16 cellular contexts compared by ENCODE assay signal in genomic region chr20:4950841-4951240, GRCh38. TPM values are rescaled to one million over a fixed set of nuclear protein-coding genes. Genes with fewer than 3 reads are reported as not detected.
A peak's percentile ranks its signal among the peaks of the same experiment; 100 is the strongest.
DNase-seq lines count a peak whose midpoint lies in the region; ATAC-seq and TF ChIP-seq lines count a peak whose summit lies in the region.
"Had no signal": no experiment of that assay in that cellular context is flagged by ENCODE, and none has a peak within 500 bp of the region (broad histone marks: within the 10 kb centered on the region; RNA-seq: fewer than 3 reads in every experiment).

No MANE protein-coding gene starts in this region.

- H3K4me3 Mint-ChIP-seq in activated T-helper 17 cell treated with anti-CD3 and anti-CD28 coated beads, Interleukin-2, amount 50 U/mL, for 72 hours: no peak overlapping the region
- no peak overlapping the region for H3K4me3 Mint-ChIP-seq in activated CD4-positive, alpha-beta memory T cell treated with anti-CD3 and anti-CD28 coated beads for 36 hours
- H3K4me3 Mint-ChIP-seq: activated naive CD4-positive, alpha-beta T cell treated with anti-CD3 and anti-CD28 coated beads for 36 hours; CD8-positive, alpha-beta memory T cell; GM23338; immature natural killer cell had no signal

- no peak for TF ChIP-seq CTCF in VCaP (conservative IDR thresholded peaks at IDR 0.05)
- no peak for TF ChIP-seq CTCF in coronary artery (IDR thresholded peaks at IDR 0.05)
- no peak for TF ChIP-seq CTCF in thoracic aorta (IDR thresholded peaks at IDR 0.05)

- H3K27me3 Mint-ChIP-seq in activated T-helper 17 cell treated with anti-CD3 and anti-CD28 coated beads, Interleukin-2, amount 50 U/mL, for 72 hours: no peaks in the 10 kb centered on the region
- no peaks in the 10 kb centered on the region for H3K27me3 Mint-ChIP-seq in activated CD4-positive, alpha-beta memory T cell treated with anti-CD3 and anti-CD28 coated beads for 36 hours
- H3K27me3 Mint-ChIP-seq: CD8-positive, alpha-beta memory T cell had no signal

- CTCF ChIA-PET in HEK293T (lab: Yijun Ruan, JAX): no interaction called here
- CTCF ChIA-PET in activated CD4-positive, alpha-beta memory T cell treated with anti-CD3 and anti-CD28 coated beads for 36 hours (lab: Charles Lee): interaction anchor here (0.8 to 2.3 kb wide), 4 partner anchors 166 to 210 kb away, joined by 3 to 7 read pairs (median 4); partner anchors contain the start of gene CDS2

- no peaks in the 10 kb centered on the region for H3K9me3 Mint-ChIP-seq in activated T-helper 17 cell treated with anti-CD3 and anti-CD28 coated beads, Interleukin-2, amount 50 U/mL, for 72 hours
- H3K9me3 Mint-ChIP-seq in activated CD4-positive, alpha-beta memory T cell treated with anti-CD3 and anti-CD28 coated beads for 36 hours: peaks cover 4% of the 10 kb centered on the region
- H3K9me3 Mint-ChIP-seq: activated naive CD4-positive, alpha-beta T cell treated with anti-CD3 and anti-CD28 coated beads for 36 hours; CD8-positive, alpha-beta memory T cell; GM23338; immature natural killer cell had no signal

- H3K9me3 ChIP-seq in muscle layer of duodenum (ENCODE audit: control insufficient read depth in 1 of 2, low read length in 2 of 2) (no peaks in the 10 kb centered on the region), thoracic aorta (no peaks in the 10 kb centered on the region)
- H3K9me3 ChIP-seq: mucosa of descending colon had no signal

- peaks cover 22% of the 10 kb centered on the region for H3K4me1 Mint-ChIP-seq in activated T-helper 17 cell treated with anti-CD3 and anti-CD28 coated beads, Interleukin-2, amount 50 U/mL, for 72 hours
- H3K4me1 Mint-ChIP-seq in activated CD4-positive, alpha-beta memory T cell treated with anti-CD3 and anti-CD28 coated beads for 36 hours (ENCODE audit: low read depth): peaks cover 40% of the 10 kb centered on the region

- H3K36me3 Mint-ChIP-seq in activated T-helper 17 cell treated with anti-CD3 and anti-CD28 coated beads, Interleukin-2, amount 50 U/mL, for 72 hours (ENCODE audit: low read depth): peaks cover 19% of the 10 kb centered on the region
- H3K36me3 Mint-ChIP-seq in activated CD4-positive, alpha-beta memory T cell treated with anti-CD3 and anti-CD28 coated beads for 36 hours: peaks cover 11% of the 10 kb centered on the region

- H3K36me3 ChIP-seq in muscle layer of duodenum (ENCODE audit: control insufficient read depth in 1 of 2, insufficient read depth in 2 of 2, low read length in 2 of 2) (no peaks in the 10 kb centered on the region), thoracic aorta (no peaks in the 10 kb centered on the region)

- DNase-seq in coronary artery (ENCODE audit: low spot score): no peak
- DNase-seq in thoracic aorta (ENCODE audit: low spot score): no peak
- no peak for DNase-seq in HEK293T (ENCODE audit: extremely low spot score)
- no peak for DNase-seq in superior temporal gyrus (ENCODE audit: extremely low spot score)
- DNase-seq in activated CD4-positive, alpha-beta memory T cell treated with anti-CD3 and anti-CD28 coated beads for 36 hours: no peak
- DNase-seq: activated naive CD4-positive, alpha-beta T cell treated with anti-CD3 and anti-CD28 coated beads for 36 hours; CD8-positive, alpha-beta memory T cell; cortex of kidney; immature natural killer cell; mucosa of descending colon; stimulated activated CD4-positive, alpha-beta T cell treated with anti-CD3 and anti-CD28 coated beads, Interleukin-2, amount 100 ng/mL, for 48 hours had no signal

- intact Hi-C loops in activated CD4-positive, alpha-beta memory T cell treated with anti-CD3 and anti-CD28 coated beads for 36 hours (cut with micrococcal nuclease): loop anchor here (2.0 kb wide), 1 partner anchor 136 kb away; no protein-coding TSS in a partner anchor

- H3K27me3 ChIP-seq in muscle layer of duodenum (ENCODE audit: low read depth, low read length) (no peaks in the 10 kb centered on the region), thoracic aorta (replicated peaks; ENCODE audit: insufficient read depth) (no peaks in the 10 kb centered on the region)
- H3K27me3 ChIP-seq: SJSA1 had no signal

- H3K4me3 ChIP-seq in coronary artery (no peak overlapping the region), muscle layer of duodenum (ENCODE audit: low read depth in 1 of 2, low read length in 2 of 2) (no peak overlapping the region), thoracic aorta (no peak overlapping the region)
- H3K4me3 ChIP-seq: GM23338, mucosa of descending colon, SJSA1 had no signal

- H3K27ac Mint-ChIP-seq in activated T-helper 17 cell treated with anti-CD3 and anti-CD28 coated beads, Interleukin-2, amount 50 U/mL, for 72 hours: no peak overlapping the region
- H3K27ac Mint-ChIP-seq in activated CD4-positive, alpha-beta memory T cell treated with anti-CD3 and anti-CD28 coated beads for 36 hours: no peak overlapping the region
- H3K27ac Mint-ChIP-seq: immature natural killer cell had no signal

- H3K27ac ChIP-seq in VCaP: 0 out of 2 replicates have a peak overlapping the region, but pooled peaks have one; percentile 73
- peak overlapping the region; percentile 55 to 72 for H3K27ac ChIP-seq in coronary artery
- peak overlapping the region; percentile 58 for H3K27ac ChIP-seq in muscle layer of duodenum (ENCODE audit: low read length)
- H3K27ac ChIP-seq in thoracic aorta: peak overlapping the region; percentile 76 to 78
- H3K27ac ChIP-seq: SJSA1 had no signal

- ATAC-seq in thoracic aorta (ENCODE audit: insufficient number of reproducible peaks, low FRiP score, low read depth): no peak
- no peak for ATAC-seq in activated T-helper 17 cell treated with anti-CD3 and anti-CD28 coated beads, Interleukin-2, amount 50 U/mL, for 72 hours (replicated peaks)
- ATAC-seq: GM23338 had no signal

- H3K4me1 ChIP-seq in muscle layer of duodenum (ENCODE audit: control insufficient read depth in 1 of 2, insufficient read depth in 2 of 2, low read length in 2 of 2) (peaks cover 14 to 37% of the 10 kb centered on the region in 2 donors), thoracic aorta (ENCODE audit: control insufficient read depth in 1 of 2, low read depth in 2 of 2) (peaks cover 6 to 29% of the 10 kb centered on the region in 2 donors)

- POLR2A ChIA-PET in HEK293T (lab: Yijun Ruan, JAX): no interaction called here
- POLR2A ChIA-PET in activated CD4-positive, alpha-beta memory T cell treated with anti-CD3 and anti-CD28 coated beads for 36 hours (lab: Charles Lee): no interaction called here

TF ChIP-seq in HEK293T, 16 proteins besides CTCF, POLR2A, EP300 and RAD21:
- TF ChIP-seq ZNF384 (IDR thresholded peaks at IDR 0.05) (no peak), NFRKB (IDR thresholded peaks at IDR 0.05) (no peak), ELF4 (IDR thresholded peaks at IDR 0.05) (no peak), LEF1 (IDR thresholded peaks at IDR 0.05; ENCODE audit: borderline replicate concordance) (no peak), HDGF (IDR thresholded peaks at IDR 0.05; ENCODE audit: borderline replicate concordance) (no peak), SP1 (IDR thresholded peaks at IDR 0.05) (no peak), SUZ12 (IDR thresholded peaks at IDR 0.05) (no peak), BHLHE40 (IDR thresholded peaks at IDR 0.05; ENCODE audit: borderline replicate concordance) (no peak), L3MBTL2 (conservative IDR thresholded peaks at IDR 0.05) (no peak), ARNT (IDR thresholded peaks at IDR 0.05) (no peak), FOXA1 (IDR thresholded peaks at IDR 0.05) (no peak), TARDBP (IDR thresholded peaks at IDR 0.05) (no peak), FOXK2 (IDR thresholded peaks at IDR 0.05) (no peak)
- TF ChIP-seq, protein P1, sequence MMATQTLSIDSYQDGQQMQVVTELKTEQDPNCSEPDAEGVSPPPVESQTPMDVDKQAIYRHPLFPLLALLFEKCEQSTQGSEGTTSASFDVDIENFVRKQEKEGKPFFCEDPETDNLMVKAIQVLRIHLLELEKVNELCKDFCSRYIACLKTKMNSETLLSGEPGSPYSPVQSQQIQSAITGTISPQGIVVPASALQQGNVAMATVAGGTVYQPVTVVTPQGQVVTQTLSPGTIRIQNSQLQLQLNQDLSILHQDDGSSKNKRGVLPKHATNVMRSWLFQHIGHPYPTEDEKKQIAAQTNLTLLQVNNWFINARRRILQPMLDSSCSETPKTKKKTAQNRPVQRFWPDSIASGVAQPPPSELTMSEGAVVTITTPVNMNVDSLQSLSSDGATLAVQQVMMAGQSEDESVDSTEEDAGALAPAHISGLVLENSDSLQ (IDR thresholded peaks at IDR 0.05): no peak

RNA-seq across cellular contexts. Expression of gene SLC23A2, which starts 50.5 kb away (rescaled TPM):
- 10 to 100 TPM; 32.1 to 51.9 TPM for total RNA-seq in thoracic aorta
- total RNA-seq in activated T-helper 17 cell treated with anti-CD3 and anti-CD28 coated beads, Interleukin-2, amount 50 U/mL, for 72 hours: 10 to 100 TPM in 1 of 2 donors, 1 to 10 TPM in 1; 9.0 to 17.2 TPM
- total RNA-seq in activated CD4-positive, alpha-beta memory T cell treated with anti-CD3 and anti-CD28 coated beads for 36 hours: 10 to 100 TPM; 14.0 to 14.9 TPM
